Comparison of ENCODE assay signal across 18 cellular contexts in the genomic region with DNA sequence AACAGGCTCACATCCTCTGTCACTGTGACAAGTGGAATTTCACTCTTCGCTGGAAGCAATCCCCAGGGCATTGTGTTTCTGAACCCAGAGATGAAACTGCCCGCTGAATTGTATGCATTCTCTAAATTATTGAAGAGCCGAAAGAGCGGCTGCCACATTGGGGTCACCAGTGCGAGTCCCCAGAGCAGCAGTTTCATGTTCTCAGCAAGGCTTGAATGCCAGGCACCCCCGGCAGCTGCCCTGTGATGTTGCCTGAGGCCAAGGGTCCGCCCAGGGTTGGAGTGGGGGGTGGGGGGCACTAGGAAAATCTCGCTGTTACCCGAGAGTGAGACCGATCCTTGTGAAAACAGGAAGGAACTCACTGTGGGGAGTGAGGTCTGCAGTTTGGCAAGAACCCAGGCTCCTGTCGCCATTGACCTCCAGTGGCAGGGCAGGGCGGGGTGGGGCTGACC. TPM values are rescaled to one million over a fixed set of nuclear protein-coding genes. Genes with fewer than 3 reads are reported as not detected.
A peak's percentile ranks its signal among the peaks of the same experiment; 100 is the strongest.
DNase-seq lines count a peak whose midpoint lies in the region; ATAC-seq, FAIRE-seq and TF ChIP-seq lines count a peak whose summit lies in the region.
"Had no signal": no experiment of that assay in that cellular context is flagged by ENCODE, and none has a peak within 500 bp of the region (broad histone marks: within the 10 kb centered on the region; RNA-seq: fewer than 3 reads in every experiment).

No MANE protein-coding gene starts in this region.

- in situ Hi-C loops in KBM-7 (cut with MboI; ENCODE audit: low pct_unique_long_range_greater_than_20kb, low sequenced_read_pairs) = no loop called here

- H3K27me3 ChIP-seq in psoas muscle (ENCODE audit: insufficient read depth in 3 of 3, low read length in 2 of 3) = no peaks in the 10 kb centered on the region

- 28 to 35% (median 34%) methylated on average over 12 of the region's 12 CpGs for WGBS in psoas muscle, 3 donors

- DNase-seq in GM19239 (ENCODE audit: insufficient read length, low spot score) (no peak), KBM-7 (peak; percentile 42), astrocyte of the hippocampus (ENCODE audit: low read depth, low spot score) (peak; percentile 53), osteocyte (ENCODE audit: extremely low spot score, unreplicated experiment) (no peak), psoas muscle (no peak), left ventricle myocardium superior (no peak), NCI-H1105 (lab: John Stamatoyannopoulos, UW) (no peak)
- DNase-seq: activated CD4-positive, alpha-beta T cell treated with anti-CD3 and anti-CD28 coated beads, Interleukin-2, amount 50 U/mL, for 48 hours; activated naive CD4-positive, alpha-beta T cell treated with anti-CD3 and anti-CD28 coated beads for 36 hours; GDM1; NCI-H2029 treated with DMSO at 0.1 percent for 48 hours; stimulated activated CD4-positive, alpha-beta T cell treated with anti-CD3 and anti-CD28 coated beads, Interleukin-4, amount 100 ng/mL, for 4 hours; SW 1271 had no signal

- H3K4me1 ChIP-seq in psoas muscle = peaks cover 14% of the 10 kb centered on the region

- no peak overlapping the region for H3K4me3 Mint-ChIP-seq in osteocyte (ENCODE audit: unreplicated experiment)
- H3K4me3 Mint-ChIP-seq: activated naive CD4-positive, alpha-beta T cell treated with anti-CD3 and anti-CD28 coated beads for 36 hours had no signal

- ATAC-seq in psoas muscle (no peak), left ventricle myocardium superior (no peak), GM18867 (IDR thresholded peaks at IDR 0.05; ENCODE audit: unreplicated experiment) (no peak)
- ATAC-seq: HCT116 had no signal

- H3K36me3 ChIP-seq in psoas muscle (ENCODE audit: insufficient read depth in 1 of 2, low read depth in 1 of 2) = no peaks in the 10 kb centered on the region

- H3K36me3 Mint-ChIP-seq in osteocyte (ENCODE audit: unreplicated experiment) = no peaks in the 10 kb centered on the region

- no peaks in the 10 kb centered on the region for H3K9me3 ChIP-seq in psoas muscle

- FAIRE-seq in GM19239 (lab: Jason Lieb, UNC) = peak; percentile 35

- no peak overlapping the region for H3K4me3 ChIP-seq in psoas muscle

- intact Hi-C loops in psoas muscle (cut with DNase I) = no loop called here
- intact Hi-C loops in left ventricle myocardium superior (cut with micrococcal nuclease) = no loop called here

- no peak overlapping the region for H3K27ac ChIP-seq in psoas muscle

- H3K9me3 Mint-ChIP-seq in osteocyte (ENCODE audit: unreplicated experiment) = no peaks in the 10 kb centered on the region
- H3K9me3 Mint-ChIP-seq: activated naive CD4-positive, alpha-beta T cell treated with anti-CD3 and anti-CD28 coated beads for 36 hours had no signal

- H3K27ac Mint-ChIP-seq in osteocyte (ENCODE audit: unreplicated experiment) = peak overlapping the region; percentile 78
- H3K27ac Mint-ChIP-seq: activated naive CD4-positive, alpha-beta T cell treated with anti-CD3 and anti-CD28 coated beads for 36 hours had no signal

- H3K4me1 Mint-ChIP-seq in osteocyte (ENCODE audit: unreplicated experiment) = peaks cover 48% of the 10 kb centered on the region

- no peaks in the 10 kb centered on the region for H3K27me3 Mint-ChIP-seq in osteocyte (ENCODE audit: unreplicated experiment)

- no peak for TF ChIP-seq CTCF in osteocyte (IDR thresholded peaks at IDR 0.05)
- no peak for TF ChIP-seq CTCF in psoas muscle (IDR thresholded peaks at IDR 0.05)

RNA-seq across cellular contexts. Expression of gene BCAR1, which starts 20.7 kb away (rescaled TPM):
- total RNA-seq in osteocyte (126 and 138 TPM in 2 replicates), psoas muscle (100 to 1,000 TPM in 2 of 4 donors, 10 to 100 TPM in 2; 61.8 to 108 (median 90.1) TPM), left ventricle myocardium superior (82.9 TPM)
- 10 to 100 TPM; 66.3 to 90.7 (median 78.7) TPM for polyA plus RNA-seq in psoas muscle

RNA-seq across cellular contexts. Expression of gene CTRB1, which starts 53.3 kb away (rescaled TPM):
- total RNA-seq in osteocyte (not detected in 2 replicates), psoas muscle (1 to 10 TPM in 2 of 4 donors, not detected in 2; 1.2 to 3.9 TPM), left ventricle myocardium superior (not detected)
- 1 to 10 TPM in 1 of 3 donors, under 1 TPM in 2; 0.03 to 2.5 (median 0.25) TPM for polyA plus RNA-seq in psoas muscle
- total RNA-seq: activated naive CD4-positive, alpha-beta T cell treated with anti-CD3 and anti-CD28 coated beads for 36 hours; cardiac septum; epithelial cell of proximal tubule; renal cortical epithelial cell had no signal

Comparison
In these comparisons a context has a peak if more than half of its experiments do, and no peak if none do; other contexts are left out.
1. DNase-seq: peak in KBM-7 (single experiment) and astrocyte of the hippocampus (single experiment); none in GM19239 (single experiment), osteocyte (single experiment), psoas muscle (0 of 2), left ventricle myocardium superior (single experiment) and NCI-H1105 (single experiment).